Comparison of ENCODE assay signal across 18 cellular contexts in genomic region chr1:214249651-214250050, GRCh38.
"Had no signal": no experiment of that assay in that cellular context is flagged by ENCODE, and none has a peak within 500 bp of the region (broad histone marks: within the 10 kb centered on the region; RNA-seq: fewer than 3 reads in every experiment).

No MANE protein-coding gene starts in this region.

- H3K9me3 ChIP-seq: esophagus muscularis mucosa, heart left ventricle, left lung, lower lobe of right lung had no signal

- H3K4me1 ChIP-seq: esophagus muscularis mucosa, gastroesophageal sphincter, heart left ventricle, left lung, lower lobe of right lung had no signal

- H3K36me3 ChIP-seq: esophagus muscularis mucosa, gastroesophageal sphincter, heart left ventricle, left lung, lower lobe of right lung had no signal

- DNase-seq: cortex of kidney; dorsolateral prefrontal cortex; effector CD4-positive, alpha-beta T cell; effector memory CD4-positive, alpha-beta T cell; foreskin keratinocyte; heart left ventricle; hippocampal formation; left cardiac atrium; left lung; left ventricle myocardium superior; lower lobe of right lung; mesenchymal stem cell; midbrain; naive thymus-derived CD4-positive, alpha-beta T cell; natural killer cell had no signal

- H3K27ac ChIP-seq: dorsolateral prefrontal cortex, esophagus muscularis mucosa, foreskin keratinocyte, gastroesophageal sphincter, heart left ventricle, left lung, lower lobe of right lung had no signal

- H3K36me3 Mint-ChIP-seq: naive thymus-derived CD4-positive, alpha-beta T cell; natural killer cell had no signal

- H3K4me3 Mint-ChIP-seq: dendritic cell treated with granulocyte-macrophage colony-stimulating factor and Interleukin-4, amounts not matched to agents 40 ng/mL and 50 ng/mL, for 4 days; naive thymus-derived CD4-positive, alpha-beta T cell; natural killer cell had no signal

- H3K9me3 Mint-ChIP-seq: dendritic cell treated with granulocyte-macrophage colony-stimulating factor and Interleukin-4, amounts not matched to agents 40 ng/mL and 50 ng/mL, for 4 days; natural killer cell had no signal

- H3K4me1 Mint-ChIP-seq: natural killer cell had no signal

- H3K4me3 ChIP-seq: dorsolateral prefrontal cortex, esophagus muscularis mucosa, gastroesophageal sphincter, heart left ventricle, left lung, lower lobe of right lung had no signal

- ATAC-seq: foreskin keratinocyte; gastroesophageal sphincter; heart left ventricle; left cardiac atrium; left lung; left ventricle myocardium superior; lower lobe of right lung; naive thymus-derived CD4-positive, alpha-beta T cell; natural killer cell had no signal

- H3K27ac Mint-ChIP-seq: dendritic cell treated with granulocyte-macrophage colony-stimulating factor and Interleukin-4, amounts not matched to agents 40 ng/mL and 50 ng/mL, for 4 days; naive thymus-derived CD4-positive, alpha-beta T cell; natural killer cell had no signal

- H3K27me3 ChIP-seq: esophagus muscularis mucosa, foreskin keratinocyte, left lung had no signal
